9 cellular contexts compared by ENCODE assay signal in genomic region chr5:66145737-66146136, GRCh38. TPM values are rescaled to one million over a fixed set of nuclear protein-coding genes. Genes with fewer than 3 reads are reported as not detected.
DNase-seq lines count a peak whose midpoint lies in the region; ATAC-seq and TF ChIP-seq lines count a peak whose summit lies in the region.
"Had no signal": no experiment of that assay in that cellular context is flagged by ENCODE, and none has a peak within 500 bp of the region (broad histone marks: within the 10 kb centered on the region; RNA-seq: fewer than 3 reads in every experiment).

No MANE protein-coding gene starts in this region.

- peak overlapping the region; percentile 86; the same call in 1 of the 2 replicates for H3K4me3 ChIP-seq in GM12864 (ENCODE audit: low read depth, low read length)
- H3K4me3 ChIP-seq in RWPE2 (ENCODE audit: severe bottlenecking), result peak overlapping the region; percentile 76
- H3K4me3 ChIP-seq in esophagus muscularis mucosa, result peak overlapping the region; percentile 74 to 87 (median 84)
- H3K4me3 ChIP-seq in rectal smooth muscle tissue (ENCODE audit: low read length), result peak overlapping the region; percentile 74

- H3K9me3 ChIP-seq in RWPE2 (ENCODE audit: severe bottlenecking) (no peaks in the 10 kb centered on the region), esophagus muscularis mucosa (no peaks in the 10 kb centered on the region)

- H3K36me3 ChIP-seq in RWPE2 (ENCODE audit: low read depth), result peaks cover 29% of the 10 kb centered on the region
- H3K36me3 ChIP-seq in esophagus muscularis mucosa, result no peaks in the 10 kb centered on the region
- no peaks in the 10 kb centered on the region for H3K36me3 ChIP-seq in rectal smooth muscle tissue (ENCODE audit: control insufficient read depth, insufficient read depth, low read length)

- peak overlapping the region; percentile 79 for H3K27ac ChIP-seq in RWPE2 (ENCODE audit: poor library complexity, severe bottlenecking)
- H3K27ac ChIP-seq in esophagus muscularis mucosa (replicated peaks in 1 of 4), result peak overlapping the region; percentile 95 to 99 (median 98)
- peak overlapping the region; percentile 48 for H3K27ac ChIP-seq in rectal smooth muscle tissue (ENCODE audit: low read depth, low read length)

- 39% methylated on average over 8 of the region's 8 CpGs for WGBS in esophagus muscularis mucosa

- intact Hi-C loops in esophagus muscularis mucosa (cut with DNase I), result loop anchor here (2.0 kb wide), 1 partner anchor 221 kb away; no protein-coding TSS in a partner anchor

- ATAC-seq in RWPE2 (ENCODE audit: low read depth) (no peak), HG03342 (IDR thresholded peaks at IDR 0.05; ENCODE audit: unreplicated experiment) (no peak), GM18520 (IDR thresholded peaks at IDR 0.05; ENCODE audit: unreplicated experiment) (no peak)

- H3K4me1 ChIP-seq in RWPE2 (ENCODE audit: insufficient read depth, poor library complexity, severe bottlenecking), result peaks cover 8% of the 10 kb centered on the region
- H3K4me1 ChIP-seq in esophagus muscularis mucosa, result peaks cover 28 to 57% (median 51%) of the 10 kb centered on the region in 4 donors
- H3K4me1 ChIP-seq in rectal smooth muscle tissue (ENCODE audit: control insufficient read depth, insufficient read depth, low read length), result peaks cover 19% of the 10 kb centered on the region

- TF ChIP-seq EP300 in esophagus muscularis mucosa (IDR thresholded peaks at IDR 0.05), result no peak

- DNase-seq in GM12864 (ENCODE audit: low read depth), result no peak
- DNase-seq in RWPE2 (ENCODE audit: low spot score), result no peak
- DNase-seq in esophagus muscularis mucosa (ENCODE audit: extremely low spot score), result no peak
- DNase-seq in NOMO-1 treated with DMSO at 0.1 percent for 48 hours (lab: John Stamatoyannopoulos, UW; ENCODE audit: unreplicated experiment), result no peak
- no peak for DNase-seq in NCI-H82 (lab: John Stamatoyannopoulos, UW)
- DNase-seq: NCI-H345 had no signal

- TF ChIP-seq CTCF in GM12864 (IDR thresholded peaks at IDR 0.05; ENCODE audit: low read depth, low read length, missing control alignments) (no peak), RWPE2 (IDR thresholded peaks at IDR 0.05; ENCODE audit: poor library complexity, severe bottlenecking) (no peak), esophagus muscularis mucosa (IDR thresholded peaks at IDR 0.05) (no peak)

- H3K27me3 ChIP-seq in RWPE2 (ENCODE audit: insufficient read depth, poor library complexity, severe bottlenecking) (no peaks in the 10 kb centered on the region), esophagus muscularis mucosa (no peaks in the 10 kb centered on the region), rectal smooth muscle tissue (ENCODE audit: control insufficient read depth, insufficient read depth, low read length) (no peaks in the 10 kb centered on the region)

- H3K9ac ChIP-seq in rectal smooth muscle tissue (ENCODE audit: low read length), result no peak overlapping the region

- no peak for TF ChIP-seq POLR2A in esophagus muscularis mucosa (IDR thresholded peaks at IDR 0.05; ENCODE audit: low read depth)

RNA-seq across cellular contexts. Expression of gene SREK1, which starts 1.6 kb away (rescaled TPM):
- 10 to 100 TPM; 29.9 to 51.9 (median 44.9) TPM for total RNA-seq in esophagus muscularis mucosa
